Comparison of ENCODE assay signal across 10 cellular contexts in the genomic region with DNA sequence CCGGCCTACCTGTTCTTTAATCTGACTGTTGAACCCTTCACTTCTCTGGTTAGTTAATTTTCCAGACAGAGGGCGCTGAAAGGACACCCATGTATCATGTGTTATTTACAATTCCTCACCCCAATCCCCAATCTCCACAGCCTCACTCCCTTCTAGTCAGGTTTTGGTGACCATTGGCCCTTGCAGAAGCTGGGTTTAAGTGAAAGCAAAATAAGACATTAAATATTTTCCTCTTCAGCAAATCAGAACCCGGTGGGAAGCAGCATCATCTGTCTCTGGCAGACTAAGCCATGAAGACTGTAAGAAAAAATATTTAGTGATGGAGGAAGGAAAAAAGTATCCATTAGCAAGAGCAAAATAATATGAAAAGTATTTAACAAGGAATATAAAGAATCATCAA. TPM values are rescaled to one million over a fixed set of nuclear protein-coding genes. Genes with fewer than 3 reads are reported as not detected.
DNase-seq lines count a peak whose midpoint lies in the region; ATAC-seq lines count a peak whose summit lies in the region.
"Had no signal": no experiment of that assay in that cellular context is flagged by ENCODE, and none has a peak within 500 bp of the region (broad histone marks: within the 10 kb centered on the region; RNA-seq: fewer than 3 reads in every experiment).

No MANE protein-coding gene starts in this region.

- no peaks in the 10 kb centered on the region for H3K27me3 Mint-ChIP-seq in activated naive CD4-positive, alpha-beta T cell treated with anti-CD3 and anti-CD28 coated beads, Interleukin-2, amount 50 U/mL, for 24 hours
- no peaks in the 10 kb centered on the region for H3K27me3 Mint-ChIP-seq in naive B cell

- H3K4me1 Mint-ChIP-seq in activated naive CD4-positive, alpha-beta T cell treated with anti-CD3 and anti-CD28 coated beads, Interleukin-2, amount 50 U/mL, for 24 hours, result peaks cover 50% of the 10 kb centered on the region
- peaks cover 51 to 74% (median 62%) of the 10 kb centered on the region in 3 donors for H3K4me1 Mint-ChIP-seq in naive B cell

- no peak overlapping the region for H3K4me3 Mint-ChIP-seq in activated naive CD4-positive, alpha-beta T cell treated with anti-CD3 and anti-CD28 coated beads, Interleukin-2, amount 50 U/mL, for 24 hours
- H3K4me3 Mint-ChIP-seq in naive B cell, result peak overlapping the region; percentile 74 to 95 (median 88)

- H3K9me3 Mint-ChIP-seq in activated naive CD4-positive, alpha-beta T cell treated with anti-CD3 and anti-CD28 coated beads, Interleukin-2, amount 50 U/mL, for 24 hours, result no peaks in the 10 kb centered on the region
- peaks cover 0 to 4% (median 0%) of the 10 kb centered on the region in 7 donors for H3K9me3 Mint-ChIP-seq in naive B cell

- in situ Hi-C loops in KBM-7 (cut with MboI; ENCODE audit: low pct_unique_long_range_greater_than_20kb, low sequenced_read_pairs), result no loop called here

- ATAC-seq in HG03039 (IDR thresholded peaks at IDR 0.05; ENCODE audit: unreplicated experiment) (peak; percentile 54), naive B cell (ENCODE audit: low read depth in 2 of 2) (peak; percentile 59 to 65), GM21528 (IDR thresholded peaks at IDR 0.05; ENCODE audit: low FRiP score, unreplicated experiment) (no peak)

- no peaks in the 10 kb centered on the region for H3K36me3 Mint-ChIP-seq in activated naive CD4-positive, alpha-beta T cell treated with anti-CD3 and anti-CD28 coated beads, Interleukin-2, amount 50 U/mL, for 24 hours
- H3K36me3 Mint-ChIP-seq in naive B cell, result peaks cover 0 to 13% of the 10 kb centered on the region in 2 donors

- H3K4me3 ChIP-seq in GM08714 (ENCODE audit: low read length), result peak overlapping the region; percentile 19; the same call in 1 of the 2 replicates
- H3K4me3 ChIP-seq: ovary, SJSA1 had no signal

- DNase-seq in naive B cell (peak; percentile 49), SK-N-DZ (ENCODE audit: low spot score) (no peak), NCI-H2227 treated with DMSO at 0.1 percent for 48 hours (lab: John Stamatoyannopoulos, UW) (no peak), KBM-7 (no peak)

- peak overlapping the region; percentile 83 for H3K27ac Mint-ChIP-seq in activated naive CD4-positive, alpha-beta T cell treated with anti-CD3 and anti-CD28 coated beads, Interleukin-2, amount 50 U/mL, for 24 hours
- H3K27ac Mint-ChIP-seq in naive B cell, result peak overlapping the region; percentile 98 to 100 (median 100)

RNA-seq across cellular contexts. Expression of gene HLA-DQA1, which starts 9.4 kb away (rescaled TPM):
- polyA plus RNA-seq in naive B cell (ENCODE audit: low read depth in 6 of 6), result 1,000 to 10,000 TPM in 2 of 6 donors, 100 to 1,000 TPM in 4; 309 to 1,253 (median 783) TPM
- polyA plus RNA-seq in SK-N-DZ (2014; cell fraction: cytosol; rRNA removed), result not detected in 2 replicates
- polyA plus RNA-seq in SK-N-DZ (2014; cell fraction: nucleus; rRNA removed), result not detected in 2 replicates

RNA-seq across cellular contexts. Expression of gene HLA-DRB1, which starts 38.2 kb away (rescaled TPM):
- 1,000 to 10,000 TPM; 2,451 to 5,170 (median 4,939) TPM for polyA plus RNA-seq in naive B cell (ENCODE audit: low read depth in 6 of 6)
- not detected in 2 replicates for polyA plus RNA-seq in SK-N-DZ (2014; cell fraction: cytosol; rRNA removed)
- polyA plus RNA-seq in SK-N-DZ (2014; cell fraction: nucleus; rRNA removed), result not detected in 2 replicates

RNA-seq across cellular contexts. Expression of gene HLA-DQB1, which starts 38.6 kb away (rescaled TPM):
- 1,000 to 10,000 TPM in 5 of 6 donors, 100 to 1,000 TPM in 1; 140 to 2,258 (median 1,433) TPM for polyA plus RNA-seq in naive B cell (ENCODE audit: low read depth in 6 of 6)
- not detected in 2 replicates for polyA plus RNA-seq in SK-N-DZ (2014; cell fraction: cytosol; rRNA removed)
- polyA plus RNA-seq in SK-N-DZ (2014; cell fraction: nucleus; rRNA removed), result not detected in 2 replicates
